In genomic region chr5:151234476-151235238, GRCh38 we compare ENCODE assay signal across 8 cellular contexts. TPM values are rescaled to one million over a fixed set of nuclear protein-coding genes. Genes with fewer than 3 reads are reported as not detected.
DNase-seq lines count a peak whose midpoint lies in the region; ATAC-seq and TF ChIP-seq lines count a peak whose summit lies in the region.

No MANE protein-coding gene starts in this region.

- no peak for TF ChIP-seq POLR2A in prostate gland (IDR thresholded peaks at IDR 0.05)

- peak; percentile 65 for ATAC-seq in GM18502 (IDR thresholded peaks at IDR 0.05; ENCODE audit: poor library complexity, unreplicated experiment)
- peak; percentile 63 for ATAC-seq in GM21619 (IDR thresholded peaks at IDR 0.05; ENCODE audit: unreplicated experiment)

- DNase-seq in LNCaP clone FGC (ENCODE audit: low read depth) (peak; percentile 32), dermis blood vessel endothelial cell (peak; percentile 41), prostate gland (ENCODE audit: low spot score) (peak; percentile 50), NCI-H446 (lab: John Stamatoyannopoulos, UW) (no peak), SHP77 treated with DMSO at 0.1 percent for 48 hours (lab: John Stamatoyannopoulos, UW) (no peak)
- no peak for DNase-seq in stimulated activated naive CD4-positive, alpha-beta T cell treated with Interleukin-2 at 50 U/mL for 16 hours (lab: John Stamatoyannopoulos, UW)

- H3K27me3 ChIP-seq in prostate gland (replicated peaks; ENCODE audit: insufficient read depth) = no peaks in the 10 kb centered on the region

- peak overlapping the region; percentile 20 to 21 for H3K27ac ChIP-seq in prostate gland

- H3K4me1 ChIP-seq in prostate gland (replicated peaks) = peaks cover 4% of the 10 kb centered on the region

- TF ChIP-seq CTCF in LNCaP clone FGC (IDR thresholded peaks at IDR 0.05; ENCODE audit: control insufficient read depth, extremely low read depth, insufficient read depth) = no peak
- TF ChIP-seq CTCF in prostate gland (IDR thresholded peaks at IDR 0.05) = no peak

- no peak overlapping the region for H3K4me3 ChIP-seq in LNCaP clone FGC (ENCODE audit: low read depth, low read length)
- no peak overlapping the region for H3K4me3 ChIP-seq in prostate gland

- intact Hi-C loops in prostate gland (cut with DNase I) = loop anchor here (5.0 to 10.0 kb wide), 2 partner anchors 107 to 170 kb away; no protein-coding TSS in a partner anchor

- H3K36me3 ChIP-seq in prostate gland = no peaks in the 10 kb centered on the region

- WGBS in prostate gland = 39% methylated on average over 14 of the region's 17 CpGs

- no peaks in the 10 kb centered on the region for H3K9me3 ChIP-seq in prostate gland

RNA-seq across cellular contexts. Expression of gene CCDC69, which starts 10.8 kb away (rescaled TPM):
- total RNA-seq in dermis blood vessel endothelial cell (5.4 and 5.6 TPM in 2 replicates), prostate gland (10 to 100 TPM; 28.2 to 53.8 TPM)

RNA-seq across cellular contexts. Expression of gene GM2A, which starts 18.3 kb away (rescaled TPM):
- total RNA-seq in dermis blood vessel endothelial cell (15.5 and 18.0 TPM in 2 replicates), prostate gland (10 to 100 TPM; 48.9 to 60.0 TPM)

Comparison
In these comparisons a context has a peak if more than half of its experiments do, and no peak if none do; other contexts are left out.
1. DNase-seq: peak in LNCaP clone FGC (single experiment), dermis blood vessel endothelial cell (single experiment) and prostate gland (single experiment); none in NCI-H446 (0 of 2), SHP77 treated with DMSO at 0.1 percent for 48 hours (single experiment) and stimulated activated naive CD4-positive, alpha-beta T cell treated with Interleukin-2 at 50 U/mL for 16 hours (single experiment).